ENCODE assay signal across 1 cellular context in the genomic region with DNA sequence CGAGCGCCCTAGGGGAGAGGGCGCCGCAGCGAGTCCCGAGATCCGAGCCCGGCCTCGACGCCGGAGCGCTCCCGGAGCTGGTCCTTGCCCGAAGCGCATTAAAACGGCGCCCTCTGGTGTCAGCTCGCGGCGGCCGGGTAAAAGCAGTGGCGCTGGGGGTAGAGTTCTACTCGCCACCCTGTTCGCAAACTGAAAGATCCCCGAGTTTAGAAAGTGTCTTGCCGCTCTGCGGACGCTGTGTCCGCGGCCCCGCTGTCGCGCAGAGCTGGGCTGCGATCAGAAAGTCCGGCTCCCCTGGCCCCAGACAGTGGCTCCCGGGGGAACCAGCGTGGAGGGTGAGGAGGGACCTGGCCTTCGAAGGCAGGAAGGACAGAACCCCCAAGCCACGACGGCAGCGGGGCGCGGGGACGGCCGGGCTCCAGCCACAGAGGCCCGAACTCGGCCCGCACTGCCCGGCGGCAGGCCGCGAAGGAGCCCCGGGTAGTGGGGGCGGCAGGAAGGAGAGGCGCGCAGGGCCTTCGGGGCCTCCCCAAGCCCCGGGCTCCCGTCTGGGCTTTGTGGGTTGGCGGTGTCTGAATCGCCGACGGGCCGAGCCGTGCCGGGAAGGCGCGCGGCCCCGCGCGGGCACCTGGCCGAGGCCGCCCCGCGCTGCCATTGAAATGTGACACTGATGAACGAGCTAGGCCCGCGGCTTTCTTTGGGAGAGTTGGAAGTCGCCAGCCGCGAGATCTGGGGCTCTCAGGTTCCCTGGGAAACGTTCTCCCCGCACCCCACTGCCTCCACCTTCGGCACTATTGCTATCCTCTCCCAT.
TF ChIP-seq lines count a peak whose summit lies in the region.

No MANE protein-coding gene starts in this region.

TF ChIP-seq in HepG2, 621 proteins besides CTCF, POLR2A, EP300 and RAD21 (continues in another document):
- TF ChIP-seq, protein P1, sequence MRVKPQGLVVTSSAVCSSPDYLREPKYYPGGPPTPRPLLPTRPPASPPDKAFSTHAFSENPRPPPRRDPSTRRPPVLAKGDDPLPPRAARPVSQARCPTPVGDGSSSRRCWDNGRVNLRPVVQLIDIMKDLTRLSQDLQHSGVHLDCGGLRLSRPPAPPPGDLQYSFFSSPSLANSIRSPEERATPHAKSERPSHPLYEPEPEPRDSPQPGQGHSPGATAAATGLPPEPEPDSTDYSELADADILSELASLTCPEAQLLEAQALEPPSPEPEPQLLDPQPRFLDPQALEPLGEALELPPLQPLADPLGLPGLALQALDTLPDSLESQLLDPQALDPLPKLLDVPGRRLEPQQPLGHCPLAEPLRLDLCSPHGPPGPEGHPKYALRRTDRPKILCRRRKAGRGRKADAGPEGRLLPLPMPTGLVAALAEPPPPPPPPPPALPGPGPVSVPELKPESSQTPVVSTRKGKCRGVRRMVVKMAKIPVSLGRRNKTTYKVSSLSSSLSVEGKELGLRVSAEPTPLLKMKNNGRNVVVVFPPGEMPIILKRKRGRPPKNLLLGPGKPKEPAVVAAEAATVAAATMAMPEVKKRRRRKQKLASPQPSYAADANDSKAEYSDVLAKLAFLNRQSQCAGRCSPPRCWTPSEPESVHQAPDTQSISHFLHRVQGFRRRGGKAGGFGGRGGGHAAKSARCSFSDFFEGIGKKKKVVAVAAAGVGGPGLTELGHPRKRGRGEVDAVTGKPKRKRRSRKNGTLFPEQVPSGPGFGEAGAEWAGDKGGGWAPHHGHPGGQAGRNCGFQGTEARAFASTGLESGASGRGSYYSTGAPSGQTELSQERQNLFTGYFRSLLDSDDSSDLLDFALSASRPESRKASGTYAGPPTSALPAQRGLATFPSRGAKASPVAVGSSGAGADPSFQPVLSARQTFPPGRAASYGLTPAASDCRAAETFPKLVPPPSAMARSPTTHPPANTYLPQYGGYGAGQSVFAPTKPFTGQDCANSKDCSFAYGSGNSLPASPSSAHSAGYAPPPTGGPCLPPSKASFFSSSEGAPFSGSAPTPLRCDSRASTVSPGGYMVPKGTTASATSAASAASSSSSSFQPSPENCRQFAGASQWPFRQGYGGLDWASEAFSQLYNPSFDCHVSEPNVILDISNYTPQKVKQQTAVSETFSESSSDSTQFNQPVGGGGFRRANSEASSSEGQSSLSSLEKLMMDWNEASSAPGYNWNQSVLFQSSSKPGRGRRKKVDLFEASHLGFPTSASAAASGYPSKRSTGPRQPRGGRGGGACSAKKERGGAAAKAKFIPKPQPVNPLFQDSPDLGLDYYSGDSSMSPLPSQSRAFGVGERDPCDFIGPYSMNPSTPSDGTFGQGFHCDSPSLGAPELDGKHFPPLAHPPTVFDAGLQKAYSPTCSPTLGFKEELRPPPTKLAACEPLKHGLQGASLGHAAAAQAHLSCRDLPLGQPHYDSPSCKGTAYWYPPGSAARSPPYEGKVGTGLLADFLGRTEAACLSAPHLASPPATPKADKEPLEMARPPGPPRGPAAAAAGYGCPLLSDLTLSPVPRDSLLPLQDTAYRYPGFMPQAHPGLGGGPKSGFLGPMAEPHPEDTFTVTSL (CRISPR knock-in tag; IDR thresholded peaks at IDR 0.05; ENCODE audit: borderline replicate concordance) = no peak
- TF ChIP-seq ZNF598 (CRISPR knock-in tag; IDR thresholded peaks at IDR 0.05; ENCODE audit: borderline replicate concordance) (no peak), MAF1 (CRISPR knock-in tag; IDR thresholded peaks at IDR 0.05; ENCODE audit: borderline replicate concordance) (no peak), SP2 (CRISPR knock-in tag; IDR thresholded peaks at IDR 0.05) (no peak), ARID2 (CRISPR knock-in tag; IDR thresholded peaks at IDR 0.05; ENCODE audit: borderline replicate concordance) (no peak), NR2F6 (IDR thresholded peaks at IDR 0.05) (no peak), NR2F6 (CRISPR knock-in tag; IDR thresholded peaks at IDR 0.05) (no peak), ZNF251 (CRISPR knock-in tag; IDR thresholded peaks at IDR 0.05) (no peak), ZNF883 (CRISPR knock-in tag; IDR thresholded peaks at IDR 0.05; ENCODE audit: not compliant biosample characterization) (no peak), NFATC3 (CRISPR knock-in tag; IDR thresholded peaks at IDR 0.05) (no peak), AGO1 (IDR thresholded peaks at IDR 0.05; ENCODE audit: low read depth, low read length, poor library complexity, severe bottlenecking) (no peak), SETDB1 (CRISPR knock-in tag; IDR thresholded peaks at IDR 0.05; ENCODE audit: borderline replicate concordance) (no peak), TEAD3 (CRISPR knock-in tag; optimal IDR thresholded peaks at IDR 0.05; ENCODE audit: borderline replicate concordance) (no peak), ZSCAN25 (CRISPR knock-in tag; IDR thresholded peaks at IDR 0.05) (no peak), TAF1 (CRISPR knock-in tag; IDR thresholded peaks at IDR 0.05) (no peak), ZNF772 (CRISPR knock-in tag; IDR thresholded peaks at IDR 0.05) (no peak), ZSCAN20 (CRISPR knock-in tag; IDR thresholded peaks at IDR 0.05; ENCODE audit: borderline replicate concordance) (no peak), HCFC1 (IDR thresholded peaks at IDR 0.05; ENCODE audit: low read depth, low read length) (no peak)
- TF ChIP-seq, protein P2, sequence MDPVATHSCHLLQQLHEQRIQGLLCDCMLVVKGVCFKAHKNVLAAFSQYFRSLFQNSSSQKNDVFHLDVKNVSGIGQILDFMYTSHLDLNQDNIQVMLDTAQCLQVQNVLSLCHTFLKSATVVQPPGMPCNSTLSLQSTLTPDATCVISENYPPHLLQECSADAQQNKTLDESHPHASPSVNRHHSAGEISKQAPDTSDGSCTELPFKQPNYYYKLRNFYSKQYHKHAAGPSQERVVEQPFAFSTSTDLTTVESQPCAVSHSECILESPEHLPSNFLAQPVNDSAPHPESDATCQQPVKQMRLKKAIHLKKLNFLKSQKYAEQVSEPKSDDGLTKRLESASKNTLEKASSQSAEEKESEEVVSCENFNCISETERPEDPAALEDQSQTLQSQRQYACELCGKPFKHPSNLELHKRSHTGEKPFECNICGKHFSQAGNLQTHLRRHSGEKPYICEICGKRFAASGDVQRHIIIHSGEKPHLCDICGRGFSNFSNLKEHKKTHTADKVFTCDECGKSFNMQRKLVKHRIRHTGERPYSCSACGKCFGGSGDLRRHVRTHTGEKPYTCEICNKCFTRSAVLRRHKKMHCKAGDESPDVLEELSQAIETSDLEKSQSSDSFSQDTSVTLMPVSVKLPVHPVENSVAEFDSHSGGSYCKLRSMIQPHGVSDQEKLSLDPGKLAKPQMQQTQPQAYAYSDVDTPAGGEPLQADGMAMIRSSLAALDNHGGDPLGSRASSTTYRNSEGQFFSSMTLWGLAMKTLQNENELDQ (CRISPR knock-in tag; IDR thresholded peaks at IDR 0.05; ENCODE audit: borderline replicate concordance) = no peak
- TF ChIP-seq, protein P3, sequence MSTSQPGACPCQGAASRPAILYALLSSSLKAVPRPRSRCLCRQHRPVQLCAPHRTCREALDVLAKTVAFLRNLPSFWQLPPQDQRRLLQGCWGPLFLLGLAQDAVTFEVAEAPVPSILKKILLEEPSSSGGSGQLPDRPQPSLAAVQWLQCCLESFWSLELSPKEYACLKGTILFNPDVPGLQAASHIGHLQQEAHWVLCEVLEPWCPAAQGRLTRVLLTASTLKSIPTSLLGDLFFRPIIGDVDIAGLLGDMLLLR (CRISPR knock-in tag; IDR thresholded peaks at IDR 0.05) = no peak
- TF ChIP-seq, protein P4, sequence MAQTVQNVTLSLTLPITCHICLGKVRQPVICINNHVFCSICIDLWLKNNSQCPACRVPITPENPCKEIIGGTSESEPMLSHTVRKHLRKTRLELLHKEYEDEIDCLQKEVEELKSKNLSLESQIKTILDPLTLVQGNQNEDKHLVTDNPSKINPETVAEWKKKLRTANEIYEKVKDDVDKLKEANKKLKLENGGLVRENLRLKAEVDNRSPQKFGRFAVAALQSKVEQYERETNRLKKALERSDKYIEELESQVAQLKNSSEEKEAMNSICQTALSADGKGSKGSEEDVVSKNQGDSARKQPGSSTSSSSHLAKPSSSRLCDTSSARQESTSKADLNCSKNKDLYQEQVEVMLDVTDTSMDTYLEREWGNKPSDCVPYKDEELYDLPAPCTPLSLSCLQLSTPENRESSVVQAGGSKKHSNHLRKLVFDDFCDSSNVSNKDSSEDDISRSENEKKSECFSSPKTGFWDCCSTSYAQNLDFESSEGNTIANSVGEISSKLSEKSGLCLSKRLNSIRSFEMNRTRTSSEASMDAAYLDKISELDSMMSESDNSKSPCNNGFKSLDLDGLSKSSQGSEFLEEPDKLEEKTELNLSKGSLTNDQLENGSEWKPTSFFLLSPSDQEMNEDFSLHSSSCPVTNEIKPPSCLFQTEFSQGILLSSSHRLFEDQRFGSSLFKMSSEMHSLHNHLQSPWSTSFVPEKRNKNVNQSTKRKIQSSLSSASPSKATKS (CRISPR knock-in tag; IDR thresholded peaks at IDR 0.05) = no peak
- TF ChIP-seq, protein P5, sequence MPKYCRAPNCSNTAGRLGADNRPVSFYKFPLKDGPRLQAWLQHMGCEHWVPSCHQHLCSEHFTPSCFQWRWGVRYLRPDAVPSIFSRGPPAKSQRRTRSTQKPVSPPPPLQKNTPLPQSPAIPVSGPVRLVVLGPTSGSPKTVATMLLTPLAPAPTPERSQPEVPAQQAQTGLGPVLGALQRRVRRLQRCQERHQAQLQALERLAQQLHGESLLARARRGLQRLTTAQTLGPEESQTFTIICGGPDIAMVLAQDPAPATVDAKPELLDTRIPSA (CRISPR knock-in tag; IDR thresholded peaks at IDR 0.05; ENCODE audit: borderline replicate concordance) = no peak
- TF ChIP-seq, protein P6, sequence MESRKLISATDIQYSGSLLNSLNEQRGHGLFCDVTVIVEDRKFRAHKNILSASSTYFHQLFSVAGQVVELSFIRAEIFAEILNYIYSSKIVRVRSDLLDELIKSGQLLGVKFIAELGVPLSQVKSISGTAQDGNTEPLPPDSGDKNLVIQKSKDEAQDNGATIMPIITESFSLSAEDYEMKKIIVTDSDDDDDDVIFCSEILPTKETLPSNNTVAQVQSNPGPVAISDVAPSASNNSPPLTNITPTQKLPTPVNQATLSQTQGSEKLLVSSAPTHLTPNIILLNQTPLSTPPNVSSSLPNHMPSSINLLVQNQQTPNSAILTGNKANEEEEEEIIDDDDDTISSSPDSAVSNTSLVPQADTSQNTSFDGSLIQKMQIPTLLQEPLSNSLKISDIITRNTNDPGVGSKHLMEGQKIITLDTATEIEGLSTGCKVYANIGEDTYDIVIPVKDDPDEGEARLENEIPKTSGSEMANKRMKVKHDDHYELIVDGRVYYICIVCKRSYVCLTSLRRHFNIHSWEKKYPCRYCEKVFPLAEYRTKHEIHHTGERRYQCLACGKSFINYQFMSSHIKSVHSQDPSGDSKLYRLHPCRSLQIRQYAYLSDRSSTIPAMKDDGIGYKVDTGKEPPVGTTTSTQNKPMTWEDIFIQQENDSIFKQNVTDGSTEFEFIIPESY (CRISPR knock-in tag; IDR thresholded peaks at IDR 0.05) = peak; percentile 6; the same call in 1 of the 2 replicates
- TF ChIP-seq, protein P7, sequence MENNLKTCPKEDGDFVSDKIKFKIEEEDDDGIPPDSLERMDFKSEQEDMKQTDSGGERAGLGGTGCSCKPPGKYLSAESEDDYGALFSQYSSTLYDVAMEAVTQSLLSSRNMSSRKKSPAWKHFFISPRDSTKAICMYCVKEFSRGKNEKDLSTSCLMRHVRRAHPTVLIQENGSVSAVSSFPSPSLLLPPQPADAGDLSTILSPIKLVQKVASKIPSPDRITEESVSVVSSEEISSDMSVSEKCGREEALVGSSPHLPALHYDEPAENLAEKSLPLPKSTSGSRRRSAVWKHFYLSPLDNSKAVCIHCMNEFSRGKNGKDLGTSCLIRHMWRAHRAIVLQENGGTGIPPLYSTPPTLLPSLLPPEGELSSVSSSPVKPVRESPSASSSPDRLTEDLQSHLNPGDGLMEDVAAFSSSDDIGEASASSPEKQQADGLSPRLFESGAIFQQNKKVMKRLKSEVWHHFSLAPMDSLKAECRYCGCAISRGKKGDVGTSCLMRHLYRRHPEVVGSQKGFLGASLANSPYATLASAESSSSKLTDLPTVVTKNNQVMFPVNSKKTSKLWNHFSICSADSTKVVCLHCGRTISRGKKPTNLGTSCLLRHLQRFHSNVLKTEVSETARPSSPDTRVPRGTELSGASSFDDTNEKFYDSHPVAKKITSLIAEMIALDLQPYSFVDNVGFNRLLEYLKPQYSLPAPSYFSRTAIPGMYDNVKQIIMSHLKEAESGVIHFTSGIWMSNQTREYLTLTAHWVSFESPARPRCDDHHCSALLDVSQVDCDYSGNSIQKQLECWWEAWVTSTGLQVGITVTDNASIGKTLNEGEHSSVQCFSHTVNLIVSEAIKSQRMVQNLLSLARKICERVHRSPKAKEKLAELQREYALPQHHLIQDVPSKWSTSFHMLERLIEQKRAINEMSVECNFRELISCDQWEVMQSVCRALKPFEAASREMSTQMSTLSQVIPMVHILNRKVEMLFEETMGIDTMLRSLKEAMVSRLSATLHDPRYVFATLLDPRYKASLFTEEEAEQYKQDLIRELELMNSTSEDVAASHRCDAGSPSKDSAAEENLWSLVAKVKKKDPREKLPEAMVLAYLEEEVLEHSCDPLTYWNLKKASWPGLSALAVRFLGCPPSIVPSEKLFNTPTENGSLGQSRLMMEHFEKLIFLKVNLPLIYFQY (CRISPR knock-in tag; IDR thresholded peaks at IDR 0.05; ENCODE audit: borderline replicate concordance) = no peak
- TF ChIP-seq, protein P8, sequence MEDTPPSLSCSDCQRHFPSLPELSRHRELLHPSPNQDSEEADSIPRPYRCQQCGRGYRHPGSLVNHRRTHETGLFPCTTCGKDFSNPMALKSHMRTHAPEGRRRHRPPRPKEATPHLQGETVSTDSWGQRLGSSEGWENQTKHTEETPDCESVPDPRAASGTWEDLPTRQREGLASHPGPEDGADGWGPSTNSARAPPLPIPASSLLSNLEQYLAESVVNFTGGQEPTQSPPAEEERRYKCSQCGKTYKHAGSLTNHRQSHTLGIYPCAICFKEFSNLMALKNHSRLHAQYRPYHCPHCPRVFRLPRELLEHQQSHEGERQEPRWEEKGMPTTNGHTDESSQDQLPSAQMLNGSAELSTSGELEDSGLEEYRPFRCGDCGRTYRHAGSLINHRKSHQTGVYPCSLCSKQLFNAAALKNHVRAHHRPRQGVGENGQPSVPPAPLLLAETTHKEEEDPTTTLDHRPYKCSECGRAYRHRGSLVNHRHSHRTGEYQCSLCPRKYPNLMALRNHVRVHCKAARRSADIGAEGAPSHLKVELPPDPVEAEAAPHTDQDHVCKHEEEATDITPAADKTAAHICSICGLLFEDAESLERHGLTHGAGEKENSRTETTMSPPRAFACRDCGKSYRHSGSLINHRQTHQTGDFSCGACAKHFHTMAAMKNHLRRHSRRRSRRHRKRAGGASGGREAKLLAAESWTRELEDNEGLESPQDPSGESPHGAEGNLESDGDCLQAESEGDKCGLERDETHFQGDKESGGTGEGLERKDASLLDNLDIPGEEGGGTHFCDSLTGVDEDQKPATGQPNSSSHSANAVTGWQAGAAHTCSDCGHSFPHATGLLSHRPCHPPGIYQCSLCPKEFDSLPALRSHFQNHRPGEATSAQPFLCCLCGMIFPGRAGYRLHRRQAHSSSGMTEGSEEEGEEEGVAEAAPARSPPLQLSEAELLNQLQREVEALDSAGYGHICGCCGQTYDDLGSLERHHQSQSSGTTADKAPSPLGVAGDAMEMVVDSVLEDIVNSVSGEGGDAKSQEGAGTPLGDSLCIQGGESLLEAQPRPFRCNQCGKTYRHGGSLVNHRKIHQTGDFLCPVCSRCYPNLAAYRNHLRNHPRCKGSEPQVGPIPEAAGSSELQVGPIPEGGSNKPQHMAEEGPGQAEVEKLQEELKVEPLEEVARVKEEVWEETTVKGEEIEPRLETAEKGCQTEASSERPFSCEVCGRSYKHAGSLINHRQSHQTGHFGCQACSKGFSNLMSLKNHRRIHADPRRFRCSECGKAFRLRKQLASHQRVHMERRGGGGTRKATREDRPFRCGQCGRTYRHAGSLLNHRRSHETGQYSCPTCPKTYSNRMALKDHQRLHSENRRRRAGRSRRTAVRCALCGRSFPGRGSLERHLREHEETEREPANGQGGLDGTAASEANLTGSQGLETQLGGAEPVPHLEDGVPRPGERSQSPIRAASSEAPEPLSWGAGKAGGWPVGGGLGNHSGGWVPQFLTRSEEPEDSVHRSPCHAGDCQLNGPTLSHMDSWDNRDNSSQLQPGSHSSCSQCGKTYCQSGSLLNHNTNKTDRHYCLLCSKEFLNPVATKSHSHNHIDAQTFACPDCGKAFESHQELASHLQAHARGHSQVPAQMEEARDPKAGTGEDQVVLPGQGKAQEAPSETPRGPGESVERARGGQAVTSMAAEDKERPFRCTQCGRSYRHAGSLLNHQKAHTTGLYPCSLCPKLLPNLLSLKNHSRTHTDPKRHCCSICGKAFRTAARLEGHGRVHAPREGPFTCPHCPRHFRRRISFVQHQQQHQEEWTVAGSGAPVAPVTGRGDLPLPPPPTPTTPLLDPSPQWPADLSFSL (CRISPR knock-in tag; IDR thresholded peaks at IDR 0.05) = no peak
